Comparison of ENCODE assay signal across 14 cellular contexts in the genomic region with DNA sequence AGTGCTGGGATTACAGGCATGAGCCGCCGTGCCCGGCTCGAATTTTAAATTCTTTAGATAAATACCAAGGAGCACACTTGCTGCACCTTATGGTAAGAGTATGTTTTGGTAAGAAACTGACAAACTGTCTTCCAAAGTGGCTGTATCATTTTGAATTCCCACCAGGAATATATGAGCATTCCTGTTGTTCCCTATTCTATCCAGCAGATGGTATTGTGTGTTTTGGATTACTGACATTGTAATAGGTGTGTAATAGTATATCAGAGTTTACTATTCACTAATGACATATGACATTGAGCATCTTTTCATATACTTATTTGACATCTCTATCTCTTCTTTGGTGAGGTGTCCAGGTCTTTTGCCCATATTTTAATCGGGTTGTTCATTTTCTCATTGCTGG. TPM values are rescaled to one million over a fixed set of nuclear protein-coding genes. Genes with fewer than 3 reads are reported as not detected.
DNase-seq lines count a peak whose midpoint lies in the region; ATAC-seq, FAIRE-seq and TF ChIP-seq lines count a peak whose summit lies in the region.
"Had no signal": no experiment of that assay in that cellular context is flagged by ENCODE, and none has a peak within 500 bp of the region (broad histone marks: within the 10 kb centered on the region; RNA-seq: fewer than 3 reads in every experiment).

No MANE protein-coding gene starts in this region.

- H3K79me2 ChIP-seq in PC-3 (ENCODE audit: low read length), result no peaks in the 10 kb centered on the region

- ATAC-seq in PC-3 (peak; percentile 64; the same call in 1 of the 2 replicates), GM21619 (IDR thresholded peaks at IDR 0.05; ENCODE audit: unreplicated experiment) (no peak)
- no peak for ATAC-seq in natural killer cell treated with Interleukin-12 subunit alpha and Interleukin-12 subunit beta and Interleukin-15 and Interleukin-18, amount 100 ng/mL, for 72 hours

- no peaks in the 10 kb centered on the region for H3K4me1 Mint-ChIP-seq in natural killer cell treated with Interleukin-12 subunit alpha and Interleukin-12 subunit beta and Interleukin-15 and Interleukin-18, amount 100 ng/mL, for 72 hours (ENCODE audit: low read depth in 2 of 2)

- H3K9me3 Mint-ChIP-seq in natural killer cell treated with Interleukin-12 subunit alpha and Interleukin-12 subunit beta and Interleukin-15 and Interleukin-18, amount 100 ng/mL, for 72 hours, result no peaks in the 10 kb centered on the region
- H3K9me3 Mint-ChIP-seq: activated T-helper 1 cell treated with anti-CD3 and anti-CD28 coated beads, Interleukin-12 subunit alpha, Interleukin-12 subunit beta, Interleukin-2, Interleukin-4 antibody, amounts not matched to agents 30 ng/mL and 10 ng/mL and 1 ng/mL, durations not matched to agents 14 hours and 24 hours and 36 hours had no signal

- H3K4me3 ChIP-seq in PC-3 (ENCODE audit: low read length) (no peak overlapping the region), fibroblast of mammary gland (ENCODE audit: control insufficient read depth, low read depth, low read length) (no peak overlapping the region)

- TF ChIP-seq CTCF in PC-3 (conservative IDR thresholded peaks at IDR 0.05; ENCODE audit: low read depth, low read length) (peak; percentile 62), fibroblast of mammary gland (conservative IDR thresholded peaks at IDR 0.05; ENCODE audit: control insufficient read depth, insufficient read depth, low read depth, low read length) (peak; percentile 37)

- intact Hi-C loops in PC-3 (cut with micrococcal nuclease), result loop anchor here (2.0 kb wide), 1 partner anchor 32 kb away; no protein-coding TSS in a partner anchor

- H3K9ac ChIP-seq in PC-3 (ENCODE audit: low read length), result no peak overlapping the region

- peaks cover 57% of the 10 kb centered on the region for H3K27me3 ChIP-seq in PC-3 (ENCODE audit: low read length)

- POLR2A ChIA-PET in PC-3 (lab: Charles Lee; ENCODE audit: unreplicated experiment), result no interaction called here

- no peaks in the 10 kb centered on the region for H3K9me2 ChIP-seq in PC-3 (replicated peaks; ENCODE audit: low read length)

- H4K20me1 ChIP-seq in PC-3 (ENCODE audit: low read length), result no peaks in the 10 kb centered on the region

- no peak overlapping the region for H2AFZ ChIP-seq in PC-3 (ENCODE audit: low read length)

- peaks cover 30 to 37% of the 10 kb centered on the region in 2 donors for H3K27me3 Mint-ChIP-seq in natural killer cell treated with Interleukin-12 subunit alpha and Interleukin-12 subunit beta and Interleukin-15 and Interleukin-18, amount 100 ng/mL, for 72 hours

- DNase-seq in ELR (ENCODE audit: low read depth) (peak; percentile 33), PC-3 (peak; percentile 51), fibroblast of mammary gland (ENCODE audit: low read depth) (peak; percentile 14), HK-2 (ENCODE audit: unreplicated experiment) (no peak), T1000 (lab: John Stamatoyannopoulos, UW) (no peak)
- no peak for DNase-seq in natural killer cell treated with Interleukin-12 subunit alpha and Interleukin-12 subunit beta and Interleukin-15 and Interleukin-18, amount 100 ng/mL, for 72 hours (ENCODE audit: low spot score)
- DNase-seq: activated CD4-positive, CD25-positive, alpha-beta regulatory T cell treated with anti-CD3 and anti-CD28 coated beads, Interleukin-2, amount 50 U/mL, for 72 hours; CD4-positive, alpha-beta T cell; kidney; occipital lobe had no signal

- BruUV-seq in PC-3 (replicated peaks; lab: Mats Ljungman, UMichigan), result no TSS peak

- H3K4me2 ChIP-seq in PC-3 (ENCODE audit: low read length), result no peak overlapping the region

- H3K27ac Mint-ChIP-seq in natural killer cell treated with Interleukin-12 subunit alpha and Interleukin-12 subunit beta and Interleukin-15 and Interleukin-18, amount 100 ng/mL, for 72 hours, result no peak overlapping the region
- H3K27ac Mint-ChIP-seq: activated T-helper 1 cell treated with anti-CD3 and anti-CD28 coated beads, Interleukin-12 subunit alpha, Interleukin-12 subunit beta, Interleukin-2, Interleukin-4 antibody, amounts not matched to agents 30 ng/mL and 10 ng/mL and 1 ng/mL, durations not matched to agents 14 hours and 24 hours and 36 hours; CD4-positive, alpha-beta T cell had no signal

- H3K4me1 ChIP-seq in PC-3 (ENCODE audit: insufficient read depth, low read length), result no peaks in the 10 kb centered on the region

- no peaks in the 10 kb centered on the region for H3K36me3 Mint-ChIP-seq in natural killer cell treated with Interleukin-12 subunit alpha and Interleukin-12 subunit beta and Interleukin-15 and Interleukin-18, amount 100 ng/mL, for 72 hours

- H3K4me3 Mint-ChIP-seq in natural killer cell treated with Interleukin-12 subunit alpha and Interleukin-12 subunit beta and Interleukin-15 and Interleukin-18, amount 100 ng/mL, for 72 hours, result no peak overlapping the region
- H3K4me3 Mint-ChIP-seq: activated T-helper 1 cell treated with anti-CD3 and anti-CD28 coated beads, Interleukin-12 subunit alpha, Interleukin-12 subunit beta, Interleukin-2, Interleukin-4 antibody, amounts not matched to agents 30 ng/mL and 10 ng/mL and 1 ng/mL, durations not matched to agents 14 hours and 24 hours and 36 hours; CD4-positive, alpha-beta T cell had no signal

- no peaks in the 10 kb centered on the region for H3F3A ChIP-seq in PC-3 (ENCODE audit: low read length, unreplicated experiment)

- peak; percentile 32 for FAIRE-seq in A204.1 (lab: Jason Lieb, UNC)
- FAIRE-seq: kidney had no signal

- CTCF ChIA-PET in PC-3 (lab: Charles Lee), result no interaction called here

- no peak overlapping the region for H3K27ac ChIP-seq in PC-3 (ENCODE audit: low read length)

- peaks cover 4% of the 10 kb centered on the region; the same call in 1 of the 2 replicates for H3K9me3 ChIP-seq in PC-3 (ENCODE audit: low read length)

- H3K36me3 ChIP-seq in PC-3 (ENCODE audit: low read depth, low read length), result no peaks in the 10 kb centered on the region

RNA-seq across cellular contexts. Expression of a gene that starts 40.5 kb away (rescaled TPM):
- total RNA-seq in PC-3 (2014; rRNA removed), result not detected in 2 replicates
- total RNA-seq in natural killer cell treated with Interleukin-12 subunit alpha and Interleukin-12 subunit beta and Interleukin-15 and Interleukin-18, amount 100 ng/mL, for 72 hours, result not detected
- total RNA-seq: activated T-helper 1 cell treated with anti-CD3 and anti-CD28 coated beads, Interleukin-12 subunit alpha, Interleukin-12 subunit beta, Interleukin-2, Interleukin-4 antibody, amounts not matched to agents 30 ng/mL and 10 ng/mL and 1 ng/mL, durations not matched to agents 14 hours and 24 hours and 36 hours; CD4-positive, alpha-beta T cell; fibroblast of lung; kidney; occipital lobe had no signal

RNA-seq across cellular contexts. Expression of a gene that starts 49.3 kb away (rescaled TPM):
- total RNA-seq in PC-3 (2014; rRNA removed), result 664 and 677 TPM in 2 replicates
- total RNA-seq in natural killer cell treated with Interleukin-12 subunit alpha and Interleukin-12 subunit beta and Interleukin-15 and Interleukin-18, amount 100 ng/mL, for 72 hours, result 100 to 1,000 TPM; 316 to 325 TPM

Comparison
In these comparisons a context has a peak if more than half of its experiments do, and no peak if none do; other contexts are left out.
1. DNase-seq: peak in ELR (single experiment), PC-3 (single experiment) and fibroblast of mammary gland (single experiment); none in natural killer cell treated with Interleukin-12 subunit alpha and Interleukin-12 subunit beta and Interleukin-15 and Interleukin-18, amount 100 ng/mL, for 72 hours (single experiment), HK-2 (single experiment) and T1000 (single experiment).